ENCODE assay signal across 9 cellular contexts in the genomic region with DNA sequence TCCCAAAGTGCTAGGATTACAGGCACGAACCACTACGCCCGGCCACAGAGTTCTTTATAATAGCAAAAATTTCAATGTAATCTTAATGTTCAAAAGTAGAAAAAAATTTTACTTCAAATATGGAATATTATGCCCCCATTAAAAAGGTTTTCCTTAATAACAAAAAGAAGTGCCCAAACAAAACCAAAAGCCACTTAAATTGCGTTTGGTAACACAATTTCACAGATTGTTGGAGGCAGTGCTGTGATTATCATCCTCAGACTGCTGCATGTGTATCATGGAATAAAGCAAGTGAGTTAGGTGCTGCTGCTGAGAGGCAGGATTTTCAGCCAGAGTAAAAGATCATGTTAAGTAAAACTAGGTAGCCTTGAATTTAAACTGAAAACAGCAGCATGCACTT.
"Had no signal": no experiment of that assay in that cellular context is flagged by ENCODE, and none has a peak within 500 bp of the region (broad histone marks: within the 10 kb centered on the region; RNA-seq: fewer than 3 reads in every experiment).

No MANE protein-coding gene starts in this region.

- ATAC-seq: GM23338, HCT116 had no signal

- DNase-seq: GM23248, GOT3, H7, H9, HCEC 1CT, HFFc6 had no signal

- H3K36me3 ChIP-seq: HAP-1 had no signal

- H3K4me3 ChIP-seq: GM23248, GM23338, HAP-1 had no signal

- H3K27ac ChIP-seq: GM23248 had no signal

- H3K9me3 ChIP-seq: HAP-1 had no signal
